8 cellular contexts compared by ENCODE assay signal in the genomic region with DNA sequence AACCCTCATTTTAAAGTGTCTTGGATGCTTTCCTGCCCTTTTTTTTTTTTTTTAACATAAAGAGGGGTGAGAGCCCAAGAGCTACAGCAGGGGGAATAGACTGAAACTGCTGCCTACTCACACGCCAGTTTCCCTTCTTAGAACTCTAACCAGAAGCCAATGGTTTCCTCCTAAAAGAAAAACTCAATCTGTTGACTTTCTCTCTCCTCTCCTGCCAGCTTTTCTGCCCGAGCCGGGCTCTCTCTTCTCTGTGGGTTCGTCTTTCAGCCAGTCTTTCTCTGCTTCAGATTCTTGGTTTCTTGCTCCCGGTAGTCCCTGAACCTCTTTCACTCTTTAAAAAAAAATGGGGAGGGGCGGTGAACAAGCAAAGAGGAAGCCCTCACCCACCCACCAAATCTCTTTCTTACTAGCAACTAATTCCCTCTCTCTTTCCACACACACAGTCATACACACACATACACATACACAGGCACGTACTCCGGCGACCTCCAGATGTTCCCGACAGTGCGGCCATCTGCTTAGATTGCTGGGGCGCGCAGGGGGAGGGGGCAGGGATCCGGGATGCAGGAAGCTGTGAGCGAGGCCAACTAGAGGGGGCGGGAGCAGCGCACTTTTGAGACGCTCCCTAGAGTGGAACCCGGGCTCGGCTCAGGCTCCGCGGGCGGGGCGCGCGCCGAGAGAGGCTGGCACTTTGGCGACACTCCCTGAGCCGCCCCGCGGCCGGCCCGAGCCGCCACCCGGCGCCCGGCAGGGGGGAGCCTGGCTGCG. TPM values are rescaled to one million over a fixed set of nuclear protein-coding genes. Genes with fewer than 3 reads are reported as not detected.
DNase-seq lines count a peak whose midpoint lies in the region; ATAC-seq, FAIRE-seq and TF ChIP-seq lines count a peak whose summit lies in the region.

No MANE protein-coding gene starts in this region.

- FAIRE-seq in H54 (lab: Jason Lieb, UNC): no peak

- no peaks in the 10 kb centered on the region for H3K36me3 Mint-ChIP-seq in activated CD4-positive, alpha-beta memory T cell treated with anti-CD3 and anti-CD28 coated beads, Interleukin-2, amount 10 ng/mL, durations not matched to agents 7 days and 5 days (ENCODE audit: low read depth)
- H3K36me3 Mint-ChIP-seq in mesothelial cell of epicardium: peaks cover 10% of the 10 kb centered on the region

- peaks cover 66% of the 10 kb centered on the region for H3K27me3 Mint-ChIP-seq in activated CD4-positive, alpha-beta memory T cell treated with anti-CD3 and anti-CD28 coated beads, Interleukin-2, amount 10 ng/mL, durations not matched to agents 7 days and 5 days
- no peaks in the 10 kb centered on the region for H3K27me3 Mint-ChIP-seq in mesothelial cell of epicardium (ENCODE audit: low read depth)

- POLR2A ChIA-PET in activated CD4-positive, alpha-beta memory T cell treated with anti-CD3 and anti-CD28 coated beads, Interleukin-2, amount 10 ng/mL, durations not matched to agents 7 days and 5 days (lab: Charles Lee): interaction anchor here (1.0 to 1.7 kb wide), 5 partner anchors 12 to 22 kb away, joined by 3 to 5 read pairs (median 3); no protein-coding TSS in a partner anchor

- no peak for TF ChIP-seq POLR2A in H54 (IDR thresholded peaks at IDR 0.05; ENCODE audit: low read depth, low read length)
- TF ChIP-seq POLR2A in erythroblast (IDR thresholded peaks at IDR 0.05; ENCODE audit: low read length): no peak

- CTCF ChIA-PET in activated CD4-positive, alpha-beta memory T cell treated with anti-CD3 and anti-CD28 coated beads, Interleukin-2, amount 10 ng/mL, durations not matched to agents 7 days and 5 days (lab: Charles Lee): interaction anchor here (0.9 to 1.8 kb wide), 6 partner anchors 12 to 49 kb away, joined by 3 to 6 read pairs (median 4); no protein-coding TSS in a partner anchor

- DNase-seq in C1 segment of cervical spinal cord (lab: John Stamatoyannopoulos, UW) (peak in 11 of 14 donors; percentile 23 to 67 (median 42)), H54 (ENCODE audit: insufficient read length, low spot score) (peak; percentile 87), NCI-H2196 treated with DMSO at 0.1 percent for 48 hours (lab: John Stamatoyannopoulos, UW; ENCODE audit: unreplicated experiment) (peak; percentile 88), erythroblast (lab: John Stamatoyannopoulos, UW) (peak; percentile 89 to 91), mesothelial cell of epicardium (ENCODE audit: low spot score in 2 of 2, unreplicated experiment in 2 of 2) (peak; percentile 79 to 87)
- DNase-seq in activated CD4-positive, alpha-beta memory T cell treated with anti-CD3 and anti-CD28 coated beads, Interleukin-2, amount 10 ng/mL, durations not matched to agents 7 days and 5 days: peak; percentile 72
- DNase-seq in stimulated activated naive CD8-positive, alpha-beta T cell treated with anti-CD3 and anti-CD28 coated beads, Interleukin-15, Interleukin-2, amounts not matched to agents 100 U/mL and 50 U/mL, for 24 hours: peak; percentile 76

- H3K4me3 Mint-ChIP-seq in activated CD4-positive, alpha-beta memory T cell treated with anti-CD3 and anti-CD28 coated beads, Interleukin-2, amount 10 ng/mL, durations not matched to agents 7 days and 5 days: peak overlapping the region; percentile 82
- H3K4me3 Mint-ChIP-seq in mesothelial cell of epicardium: peak overlapping the region; percentile 86

- H3K9me3 Mint-ChIP-seq in activated CD4-positive, alpha-beta memory T cell treated with anti-CD3 and anti-CD28 coated beads, Interleukin-2, amount 10 ng/mL, durations not matched to agents 7 days and 5 days: peaks cover 5% of the 10 kb centered on the region
- no peaks in the 10 kb centered on the region for H3K9me3 Mint-ChIP-seq in mesothelial cell of epicardium

- H3K27ac Mint-ChIP-seq in activated CD4-positive, alpha-beta memory T cell treated with anti-CD3 and anti-CD28 coated beads, Interleukin-2, amount 10 ng/mL, durations not matched to agents 7 days and 5 days: peak overlapping the region; percentile 69
- H3K27ac Mint-ChIP-seq in mesothelial cell of epicardium: peak overlapping the region; percentile 99

- H3K4me1 Mint-ChIP-seq in activated CD4-positive, alpha-beta memory T cell treated with anti-CD3 and anti-CD28 coated beads, Interleukin-2, amount 10 ng/mL, durations not matched to agents 7 days and 5 days: peaks cover 19% of the 10 kb centered on the region
- peaks cover 52% of the 10 kb centered on the region for H3K4me1 Mint-ChIP-seq in mesothelial cell of epicardium

- no peak for TF ChIP-seq CTCF in mesothelial cell of epicardium (IDR thresholded peaks at IDR 0.05; ENCODE audit: unreplicated experiment)

- ATAC-seq in stimulated activated naive CD8-positive, alpha-beta T cell treated with anti-CD3 and anti-CD28 coated beads, Interleukin-15, Interleukin-2, amounts not matched to agents 100 U/mL and 50 U/mL, for 24 hours: peak; percentile 82
- no peak for ATAC-seq in HG02852 (IDR thresholded peaks at IDR 0.05; ENCODE audit: unreplicated experiment)

RNA-seq across cellular contexts. Expression of a gene that starts 0.4 kb away (rescaled TPM):
- 1 to 10 TPM in 1 of 2 experiments, under 1 TPM in 1; 0.85 to 1.2 TPM for total RNA-seq in activated CD4-positive, alpha-beta memory T cell treated with anti-CD3 and anti-CD28 coated beads, Interleukin-2, amount 10 ng/mL, durations not matched to agents 7 days and 5 days
- 39.3 to 43.7 TPM (median 42.8 TPM) in 3 replicates for total RNA-seq in mesothelial cell of epicardium

Comparison
In these comparisons a context has a peak if more than half of its experiments do, and no peak if none do; other contexts are left out.
1. RNA of a gene that starts 0.4 kb away (total RNA-seq): 39.3 to 43.7 TPM in mesothelial cell of epicardium; 0.85 to 1.2 TPM in activated CD4-positive, alpha-beta memory T cell treated with anti-CD3 and anti-CD28 coated beads, Interleukin-2, amount 10 ng/mL, durations not matched to agents 7 days and 5 days; every median in the first group is over 10 times any median in the second.
2. Peak in every context shown above with its lines, with median percentiles within 50 percentile points of each other: DNase-seq.